Comparison of ENCODE assay signal across 31 cellular contexts in genomic region chr3:137148406-137148805, GRCh38.
"Had no signal": no experiment of that assay in that cellular context is flagged by ENCODE, and none has a peak within 500 bp of the region (broad histone marks: within the 10 kb centered on the region; RNA-seq: fewer than 3 reads in every experiment).

No MANE protein-coding gene starts in this region.

- DNase-seq: activated CD4-positive, alpha-beta memory T cell treated with anti-CD3 and anti-CD28 coated beads, Interleukin-2, amount 10 ng/mL, durations not matched to agents 7 days and 5 days; activated CD4-positive, alpha-beta T cell treated with anti-CD3 and anti-CD28 coated beads for 1 hour; activated CD4-positive, alpha-beta T cell treated with anti-CD3 and anti-CD28 coated beads for 36 hours; activated CD4-positive, alpha-beta T cell treated with anti-CD3 and anti-CD28 coated beads for 48 hours; activated CD4-positive, alpha-beta T cell treated with anti-CD3 and anti-CD28 coated beads, Interleukin-2, amount 10 ng/mL, durations not matched to agents 7 days and 5 days; activated CD4-positive, alpha-beta T cell treated with anti-CD3 and anti-CD28 coated beads, Interleukin-2, amount 50 U/mL, for 48 hours; activated CD4-positive, CD25-positive, alpha-beta regulatory T cell; activated CD8-positive, alpha-beta memory T cell treated with anti-CD3 and anti-CD28 coated beads for 24 hours; activated CD8-positive, alpha-beta memory T cell treated with anti-CD3 and anti-CD28 coated beads, Interleukin-2, amount 10 ng/mL, durations not matched to agents 7 days and 5 days; activated CD8-positive, alpha-beta memory T cell treated with anti-CD3 and anti-CD28 coated beads, Interleukin-2, amount 50 U/mL, for 48 hours; activated CD8-positive, alpha-beta T cell treated with anti-CD3 and anti-CD28 coated beads, Interleukin-2, amount 10 ng/mL, durations not matched to agents 7 days and 5 days; activated effector memory CD4-positive, alpha-beta T cell treated with Interleukin-2 at 50 U/mL for 16 hours; activated gamma-delta T cell; activated naive CD4-positive, alpha-beta T cell treated with anti-CD3 and anti-CD28 coated beads, Interleukin-2, amount 10 ng/mL, durations not matched to agents 7 days and 5 days; activated naive CD4-positive, alpha-beta T cell treated with Interleukin-2 at 50 U/mL for 16 hours; activated naive CD8-positive, alpha-beta T cell treated with anti-CD3 and anti-CD28 coated beads, Interleukin-2, amount 10 ng/mL, durations not matched to agents 7 days and 5 days; activated naive CD8-positive, alpha-beta T cell treated with anti-CD3 and anti-CD28 coated beads, Interleukin-2, amount 50 U/mL, for 24 hours; activated T-cell treated with anti-CD3 and anti-CD28 coated beads, Interleukin-2, amount 50 U/mL, for 24 hours; activated T-cell treated with anti-CD3 and anti-CD28 coated beads, Interleukin-2, amount 50 U/mL, for 48 hours; amygdala; anterior cingulate cortex; caudate nucleus; cerebellar nuclear complex; T-cell; T-helper 17 cell; T-helper 9 cell had no signal

- H3K27me3 ChIP-seq: ascending aorta, cardiac muscle cell had no signal

- H3K4me3 ChIP-seq: ascending aorta, cardiac muscle cell had no signal

- H3K9me3 ChIP-seq: ascending aorta had no signal

- H3K4me1 ChIP-seq: ascending aorta had no signal

- H3K27ac ChIP-seq: ascending aorta, cardiac muscle cell, VCaP had no signal

- FAIRE-seq: bronchial epithelial cell, TTC549 had no signal

- H3K36me3 ChIP-seq: ascending aorta, cardiac muscle cell had no signal
